Comparison of ENCODE assay signal across 8 cellular contexts in the genomic region with DNA sequence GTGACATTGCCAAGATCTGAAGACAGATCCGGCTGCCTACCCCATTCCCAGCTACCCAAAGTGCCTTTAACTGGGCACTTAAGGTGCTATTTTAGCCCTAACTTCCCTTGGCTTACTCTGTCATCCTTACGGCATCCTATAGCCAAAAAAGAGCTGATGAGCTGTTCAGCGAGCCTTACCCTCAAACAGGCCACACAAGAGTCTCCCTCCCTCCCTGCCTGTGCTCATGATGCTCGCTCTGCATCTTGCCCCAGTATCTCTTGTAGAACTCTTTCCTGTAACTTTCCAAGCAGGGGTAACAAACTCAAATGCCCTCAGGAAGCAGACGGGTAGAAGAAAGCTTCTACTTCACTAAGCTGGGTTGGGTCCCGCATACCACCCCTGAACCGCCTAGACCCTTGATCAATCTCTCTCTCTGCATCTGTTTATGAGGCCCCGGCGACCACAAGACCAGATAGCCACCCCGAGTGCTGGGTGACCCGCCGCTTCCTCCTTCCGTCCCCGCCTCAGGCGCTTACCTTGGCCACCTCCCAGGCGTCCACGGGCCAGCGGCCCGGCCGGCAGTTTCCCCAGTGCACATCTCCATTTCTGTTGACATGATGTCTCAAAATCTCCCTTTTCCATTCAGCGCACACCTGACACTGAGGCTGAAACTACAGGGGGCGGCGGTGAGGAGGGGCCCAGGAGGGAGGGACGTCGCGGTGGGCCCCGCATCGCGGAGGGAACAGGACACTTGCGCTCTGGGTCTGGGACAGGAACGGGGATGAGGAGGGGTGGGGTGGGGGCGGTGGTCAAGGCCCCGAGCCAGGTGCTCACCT. TPM values are rescaled to one million over a fixed set of nuclear protein-coding genes. Genes with fewer than 3 reads are reported as not detected.
DNase-seq lines count a peak whose midpoint lies in the region; ATAC-seq and TF ChIP-seq lines count a peak whose summit lies in the region.

No MANE protein-coding gene starts in this region.

- POLR2A ChIA-PET in A673 (lab: Charles Lee; ENCODE audit: low non-redundant PET): interaction anchor here (0.6 kb wide), 1 partner anchor 250 kb away, joined by 4 read pairs; no protein-coding TSS in a partner anchor
- POLR2A ChIA-PET in SK-N-SH (lab: Yijun Ruan, JAX): interaction anchor here (0.6 to 1.1 kb wide), 2 partner anchors 18 to 469 kb away, joined by 3 to 4 read pairs; no protein-coding TSS in a partner anchor

- H3K36me3 ChIP-seq in A673 (ENCODE audit: insufficient read depth, low read length, poor library complexity, severe bottlenecking) (no peaks in the 10 kb centered on the region), SK-N-SH (replicated peaks in 1 of 2; ENCODE audit: control insufficient read depth in 1 of 2, insufficient read depth in 2 of 2, low read length in 1 of 2) (peaks cover 11 to 27% of the 10 kb centered on the region in 2 experiments), adrenal gland (replicated peaks in 1 of 2) (no peaks in the 10 kb centered on the region), psoas muscle (ENCODE audit: insufficient read depth in 1 of 2, low read depth in 1 of 2) (peaks cover 0 to 7% of the 10 kb centered on the region in 2 donors)

- H3K4me1 ChIP-seq in A673 (ENCODE audit: insufficient read depth, low read length, poor library complexity, severe bottlenecking) (no peaks in the 10 kb centered on the region), SK-N-SH (ENCODE audit: control insufficient read depth in 1 of 2, insufficient read depth in 2 of 2, low read depth in 1 of 2, low read length in 1 of 2) (peaks cover 10 to 15% of the 10 kb centered on the region in 2 experiments; a peak in 2 of 4 replicates), adrenal gland (replicated peaks in 1 of 2) (peaks cover 8 to 42% of the 10 kb centered on the region in 2 donors), psoas muscle (peaks cover 16% of the 10 kb centered on the region)

- peaks cover 12% of the 10 kb centered on the region for H4K20me1 ChIP-seq in SK-N-SH (ENCODE audit: insufficient read depth)

- H3F3A ChIP-seq in SK-N-SH (replicated peaks; ENCODE audit: insufficient read depth): peaks cover 5% of the 10 kb centered on the region

- intact Hi-C loops in A673 (cut with micrococcal nuclease; ENCODE audit: unreplicated experiment): loop anchor here (5.0 kb wide), 2 partner anchors 104 to 286 kb away; no protein-coding TSS in a partner anchor
- intact Hi-C loops in adrenal gland (cut with DNase I): loop anchor here in 1 of 2 donors (10.0 kb wide), 1 partner anchor 102 kb away; no protein-coding TSS in a partner anchor
- intact Hi-C loops in left cardiac atrium (cut with DNase I): loop anchor here in 1 of 2 donors (5.0 kb wide), 1 partner anchor 466 kb away; no protein-coding TSS in a partner anchor
- intact Hi-C loops in psoas muscle (cut with DNase I): loop anchor here in 1 of 2 donors (5.0 kb wide), 1 partner anchor 86 kb away; no protein-coding TSS in a partner anchor

- peak; percentile 27 for ATAC-seq in GM19023 (IDR thresholded peaks at IDR 0.05; ENCODE audit: unreplicated experiment)
- ATAC-seq in HG03159 (IDR thresholded peaks at IDR 0.05; ENCODE audit: unreplicated experiment): peak; percentile 19
- ATAC-seq in left cardiac atrium: peak; percentile 56 to 57
- peak; percentile 32 to 63 (median 52) for ATAC-seq in psoas muscle

- H3K9me3 ChIP-seq in A673 (ENCODE audit: low read depth, low read length, poor library complexity, severe bottlenecking) (no peaks in the 10 kb centered on the region), SK-N-SH (no peaks in the 10 kb centered on the region), adrenal gland (replicated peaks in 1 of 3) (no peaks in the 10 kb centered on the region), psoas muscle (no peaks in the 10 kb centered on the region)

- peak overlapping the region; percentile 80 for H3K9ac ChIP-seq in SK-N-SH

- TSS peak; percentile 9 for BruUV-seq in A673 (replicated peaks; lab: Mats Ljungman, UMichigan)

- WGBS in SK-N-SH (ENCODE audit: low lambda C conversion rate): 5% methylated on average over 27 of the region's 33 CpGs
- WGBS in adrenal gland, 4 donors: 3 to 16% (median 8%) methylated on average over 21 to 33 of the region's 33 CpGs; no CpG with 5 or more reads in 1 of the 4 donors
- WGBS in psoas muscle, 3 donors: 1 to 8% (median 1%) methylated on average over 14 to 33 of the region's 33 CpGs

- peak overlapping the region; percentile 80 for H3K4me3 ChIP-seq in A673 (ENCODE audit: low read depth, low read length, poor library complexity, severe bottlenecking)
- H3K4me3 ChIP-seq in SK-N-SH (ENCODE audit: low read depth in 2 of 2, low read length in 1 of 2): peak overlapping the region; percentile 81 to 86
- peak overlapping the region in 3 of 4 donors; percentile 42 to 95 (median 77) for H3K4me3 ChIP-seq in adrenal gland
- H3K4me3 ChIP-seq in psoas muscle: peak overlapping the region; percentile 80

- peak overlapping the region; percentile 41 for H2AFZ ChIP-seq in SK-N-SH (ENCODE audit: low read depth)

- TF ChIP-seq EP300 in SK-N-SH (IDR thresholded peaks at IDR 0.05; ENCODE audit: borderline replicate concordance in 1 of 2, low read depth in 1 of 2, low read length in 1 of 2): no peak

- H3K27me3 ChIP-seq in A673 (replicated peaks; ENCODE audit: insufficient read depth, low read depth, low read length, poor library complexity) (no peaks in the 10 kb centered on the region), SK-N-SH (ENCODE audit: insufficient read depth) (no peaks in the 10 kb centered on the region), adrenal gland (no peaks in the 10 kb centered on the region), psoas muscle (ENCODE audit: insufficient read depth in 3 of 3, low read length in 2 of 3) (no peaks in the 10 kb centered on the region)

- H3K27ac ChIP-seq in A673 (ENCODE audit: low read depth, low read length, poor library complexity, severe bottlenecking) (peak overlapping the region; percentile 64), SK-N-SH (ENCODE audit: low read depth in 2 of 2, low read length in 1 of 2) (peak overlapping the region; percentile 40 to 67), adrenal gland (peak overlapping the region; percentile 46 to 87 (median 71)), psoas muscle (peak overlapping the region; percentile 81)

- TF ChIP-seq RAD21 in SK-N-SH (IDR thresholded peaks at IDR 0.05; ENCODE audit: low read length): no peak

- CTCF ChIA-PET in A673 (lab: Charles Lee) (no interaction called here), SK-N-SH (lab: Yijun Ruan, JAX) (interaction anchor here (0.6 to 1.7 kb wide), 2 partner anchors 9 to 103 kb away, joined by 3 to 8 read pairs; no protein-coding TSS in a partner anchor)

- no peak for TF ChIP-seq CTCF in A673 (conservative IDR thresholded peaks at IDR 0.05; ENCODE audit: low read depth, low read length)
- TF ChIP-seq CTCF in SK-N-SH (IDR thresholded peaks at IDR 0.05): no peak
- TF ChIP-seq CTCF in adrenal gland (IDR thresholded peaks at IDR 0.05): no peak
- TF ChIP-seq CTCF in psoas muscle (IDR thresholded peaks at IDR 0.05): no peak

- H3K79me2 ChIP-seq in SK-N-SH (ENCODE audit: insufficient read depth): peaks cover 51% of the 10 kb centered on the region

- H3K4me2 ChIP-seq in SK-N-SH: peak overlapping the region; percentile 93

- no peak for TF ChIP-seq POLR2A in adrenal gland (IDR thresholded peaks at IDR 0.05)

- no peak for DNase-seq in A673 (ENCODE audit: low spot score)
- DNase-seq in SK-N-SH: peak; percentile 62
- DNase-seq in adrenal gland: peak; percentile 40 to 61 (median 50)
- DNase-seq in left cardiac atrium: peak; percentile 40
- peak; percentile 52 to 72 for DNase-seq in psoas muscle
- DNase-seq in NCI-H526 treated with DMSO at 0.1 percent for 48 hours (lab: John Stamatoyannopoulos, UW): no peak

- H3K9me2 ChIP-seq in SK-N-SH: no peaks in the 10 kb centered on the region

TF ChIP-seq in SK-N-SH, 30 proteins besides CTCF, POLR2A, EP300 and RAD21:
- TF ChIP-seq SIN3A (IDR thresholded peaks at IDR 0.05; ENCODE audit: borderline replicate concordance, low read depth, low read length) (no peak), POLR2AphosphoS5 (IDR thresholded peaks at IDR 0.05; ENCODE audit: low read depth, low read length) (no peak), MXI1 (IDR thresholded peaks at IDR 0.05; ENCODE audit: low read depth, low read length) (no peak), GATA2 (CRISPR knock-in tag; IDR thresholded peaks at IDR 0.05) (no peak), FOSL2 (IDR thresholded peaks at IDR 0.05; ENCODE audit: borderline replicate concordance, low read depth) (no peak), CHD2 (IDR thresholded peaks at IDR 0.05; ENCODE audit: low read length, partially characterized antibody) (no peak), GABPA (IDR thresholded peaks at IDR 0.05; ENCODE audit: low read depth) (no peak)
- TF ChIP-seq, protein P1, sequence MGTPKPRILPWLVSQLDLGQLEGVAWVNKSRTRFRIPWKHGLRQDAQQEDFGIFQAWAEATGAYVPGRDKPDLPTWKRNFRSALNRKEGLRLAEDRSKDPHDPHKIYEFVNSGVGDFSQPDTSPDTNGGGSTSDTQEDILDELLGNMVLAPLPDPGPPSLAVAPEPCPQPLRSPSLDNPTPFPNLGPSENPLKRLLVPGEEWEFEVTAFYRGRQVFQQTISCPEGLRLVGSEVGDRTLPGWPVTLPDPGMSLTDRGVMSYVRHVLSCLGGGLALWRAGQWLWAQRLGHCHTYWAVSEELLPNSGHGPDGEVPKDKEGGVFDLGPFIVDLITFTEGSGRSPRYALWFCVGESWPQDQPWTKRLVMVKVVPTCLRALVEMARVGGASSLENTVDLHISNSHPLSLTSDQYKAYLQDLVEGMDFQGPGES (IDR thresholded peaks at IDR 0.05; ENCODE audit: low read depth, low read length): no peak

RNA-seq across cellular contexts. Expression of a gene that starts 0.7 kb away (rescaled TPM):
- 8.1 and 10.1 TPM in 2 replicates for total RNA-seq in A673 (2021)
- polyA plus RNA-seq in SK-N-SH (2012; rRNA removed): 8.4 and 10.4 TPM in 2 replicates
- 8.9 and 10.0 TPM in 2 replicates for polyA plus RNA-seq in SK-N-SH (2012; cell fraction: cytosol; rRNA removed)
- polyA plus RNA-seq in SK-N-SH (2012; cell fraction: nucleus; rRNA removed): 12.6 and 12.9 TPM in 2 replicates
- total RNA-seq in adrenal gland: 10 to 100 TPM; 14.5 to 23.8 (median 20.1) TPM
- 10 to 100 TPM in 1 of 3 donors, 1 to 10 TPM in 2; 6.6 to 14.4 (median 8.2) TPM for polyA plus RNA-seq in adrenal gland
- 1 to 10 TPM; 6.7 to 8.2 TPM for total RNA-seq in left cardiac atrium
- total RNA-seq in psoas muscle: 1 to 10 TPM; 3.1 to 3.9 (median 3.7) TPM
- 1 to 10 TPM; 2.1 to 2.6 (median 2.3) TPM for polyA plus RNA-seq in psoas muscle

RNA-seq across cellular contexts. Expression of a gene that starts 23.5 kb away (rescaled TPM):
- total RNA-seq in A673 (2021) (not detected in 2 replicates), adrenal gland (not detected), left cardiac atrium (not detected), psoas muscle (not detected)
- polyA plus RNA-seq in SK-N-SH (2012; rRNA removed) (not detected in 2 replicates), adrenal gland (not detected), psoas muscle (not detected)
- not detected in 2 replicates for polyA plus RNA-seq in SK-N-SH (2012; cell fraction: cytosol; rRNA removed)
- polyA plus RNA-seq in SK-N-SH (2012; cell fraction: nucleus; rRNA removed): 0.20 TPM in 1 of 2 replicates, not detected in the other

Comparison
In these comparisons a context has a peak if more than half of its experiments do, and no peak if none do; other contexts are left out.
1. DNase-seq: peak in SK-N-SH (single experiment), adrenal gland (7 of 7), left cardiac atrium (single experiment) and psoas muscle (2 of 2); none in A673 (single experiment) and NCI-H526 treated with DMSO at 0.1 percent for 48 hours (single experiment).
2. Peak in every context shown above with its lines, with median percentiles within 50 percentile points of each other: H3K27ac ChIP-seq, H3K4me3 ChIP-seq and ATAC-seq.